ENCODE assay signal across 19 cellular contexts in the genomic region with DNA sequence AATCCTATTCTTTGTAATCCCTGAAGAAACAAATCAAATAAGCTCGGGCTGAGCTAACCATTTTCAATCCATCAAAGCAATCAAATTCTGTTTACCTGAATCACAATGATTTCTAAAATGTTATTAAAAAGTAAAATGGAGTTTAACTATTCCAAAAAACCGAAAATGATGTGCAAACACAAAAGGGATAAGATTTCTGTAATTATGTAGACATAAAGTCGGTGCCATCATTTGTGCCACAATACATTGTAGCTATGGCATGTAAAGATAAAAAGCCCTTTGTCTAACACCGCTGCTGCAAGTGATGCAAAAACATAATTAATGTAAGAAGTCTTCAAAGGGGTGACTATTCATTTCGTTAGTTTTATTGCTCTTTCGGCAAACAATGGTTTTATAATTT.
"Had no signal": no experiment of that assay in that cellular context is flagged by ENCODE, and none has a peak within 500 bp of the region (broad histone marks: within the 10 kb centered on the region; RNA-seq: fewer than 3 reads in every experiment).

No MANE protein-coding gene starts in this region.

- H3K9me3 ChIP-seq: SK-N-SH had no signal

- H3K27ac ChIP-seq: RWPE1 had no signal

- DNase-seq: KBM-7; NCI-H1092; NCI-H1105 treated with DMSO at 0.1 percent for 48 hours; NCI-H1417 treated with DMSO at 0.1 percent for 48 hours; NCI-H1694; NCI-H187 treated with DMSO at 0.1 percent for 48 hours; NCI-H2029 treated with DMSO at 0.1 percent for 48 hours; NCI-H2171 treated with DMSO at 0.1 percent for 48 hours; NCI-H345; NCI-H446 treated with DMSO at 0.1 percent for 48 hours; NCI-H510A treated with DMSO at 0.1 percent for 48 hours; NK-92 treated with Interleukin-12 subunit alpha and Interleukin-12 subunit beta, amount 100 ng/mL, for 24 hours; PC-3; SHP77; SK-N-SH; SW 1271; T-cell had no signal

- ATAC-seq: Panc1, PC-3, T-cell had no signal
